7 cellular contexts compared by ENCODE assay signal in the genomic region with DNA sequence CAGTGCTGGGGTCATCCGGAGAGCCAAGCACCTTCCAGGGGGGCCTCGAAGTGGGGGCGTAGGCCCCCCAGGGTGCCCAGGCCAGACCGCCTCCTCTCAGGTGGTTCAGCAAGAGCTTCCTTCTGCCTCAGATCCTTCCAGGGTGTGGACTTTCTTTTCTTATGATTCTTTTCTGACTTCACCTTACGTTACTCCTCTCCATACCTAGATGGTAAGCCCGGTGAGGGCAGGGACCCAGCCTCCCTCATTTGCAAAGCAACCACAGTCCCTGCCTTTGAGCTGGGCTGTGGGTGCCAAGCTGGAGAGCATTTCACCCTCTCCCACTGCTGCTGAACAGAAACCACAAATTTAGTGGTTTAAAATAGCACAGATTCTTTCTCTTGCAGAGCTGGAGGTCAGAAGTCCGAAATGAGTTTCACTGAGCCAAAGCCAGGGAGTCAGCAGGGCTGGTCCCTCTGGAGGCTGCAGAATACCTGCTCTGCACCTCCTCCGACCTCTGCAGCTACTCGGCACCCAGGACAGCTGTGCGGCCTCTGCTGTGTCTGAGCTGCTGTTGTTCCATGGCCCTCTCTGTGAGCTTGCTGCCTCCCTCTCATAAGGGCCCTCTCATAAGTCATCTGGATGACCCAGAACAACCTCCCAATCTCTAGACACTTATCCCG.
DNase-seq lines count a peak whose midpoint lies in the region; ATAC-seq, FAIRE-seq and TF ChIP-seq lines count a peak whose summit lies in the region.
"Not testable (repeated sequence)": the region's sequence is repeated elsewhere in the genome, so short reads cannot be mapped to it uniquely, and the experiment has no call there.

No MANE protein-coding gene starts in this region.

- H3K4me1 ChIP-seq in MM.1S (ENCODE audit: low read length); K562 (replicated peaks in 1 of 2; ENCODE audit: control insufficient read depth in 2 of 2, insufficient read depth in 2 of 2, low read length in 2 of 2); esophagus muscularis mucosa; upper lobe of right lung: not testable (repeated sequence)

- not testable (repeated sequence) for FAIRE-seq in K562 (lab: Jason Lieb, UNC)

- H3K4me3 ChIP-seq in AG10803 (ENCODE audit: low read length); MM.1S (ENCODE audit: low read length); K562; esophagus muscularis mucosa; upper lobe of right lung: not testable (repeated sequence)

- not testable (repeated sequence) for H3K9ac ChIP-seq in MM.1S (ENCODE audit: low read length); K562 (ENCODE audit: insufficient read depth in 1 of 2, low read depth in 2 of 2, low read length in 2 of 2)

- not testable (repeated sequence) for H3K4me2 ChIP-seq in MM.1S (ENCODE audit: low read depth, low read length); K562 (ENCODE audit: insufficient read depth, low read length)

- not testable (repeated sequence) for H3F3A ChIP-seq in MM.1S (ENCODE audit: insufficient read depth, low read length)

- not testable (repeated sequence) for H3K79me2 ChIP-seq in MM.1S (ENCODE audit: low read length); K562 (ENCODE audit: control insufficient read depth, insufficient read depth, low read length)

- not testable (repeated sequence) for H4K20me1 ChIP-seq in MM.1S (ENCODE audit: insufficient read depth, low read length); K562 (replicated peaks; ENCODE audit: control insufficient read depth, insufficient read depth, low read length)

- H3K36me3 ChIP-seq in MM.1S (replicated peaks; ENCODE audit: insufficient read depth, low read length); K562 (ENCODE audit: control insufficient read depth, insufficient read depth, low read length); esophagus muscularis mucosa; upper lobe of right lung: not testable (repeated sequence)

- ATAC-seq in K562, result peak; percentile 19; the same call in 2 of the 3 replicates
- peak; percentile 80 for ATAC-seq in left lobe of liver
- peak; percentile 21 for ATAC-seq in upper lobe of right lung

- H3K27me3 ChIP-seq in MM.1S (replicated peaks; ENCODE audit: insufficient read depth, low read length); esophagus muscularis mucosa; upper lobe of right lung: not testable (repeated sequence)
- H3K27me3 ChIP-seq in K562 (ENCODE audit: control insufficient read depth in 2 of 2, insufficient read depth in 2 of 2, low read length in 2 of 2), result peaks cover 4 to 18% of the 10 kb centered on the region in 2 experiments; a peak in 4 of 5 replicates

- not testable (repeated sequence) for BruUV-seq in K562 (replicated peaks; lab: Mats Ljungman, UMichigan)

- TF ChIP-seq RAD21 in K562 (CRISPR knock-in tag; conservative IDR thresholded peaks at IDR 0.05 in 1 of 2, IDR thresholded peaks at IDR 0.05 in 1 of 2), result not testable (repeated sequence)

- not testable (repeated sequence) for H2AFZ ChIP-seq in MM.1S (ENCODE audit: low read length); K562 (ENCODE audit: low read depth, low read length)

- WGBS in K562 (ENCODE audit: insufficient coverage, low coverage, missing lambda C conversion rate), result 15% methylated on average over 9 of the region's 11 CpGs
- 87% methylated on average over 3 of the region's 11 CpGs for WGBS in esophagus muscularis mucosa

- not testable (repeated sequence) for H3K9me1 ChIP-seq in K562 (ENCODE audit: control insufficient read depth, insufficient read depth, low read length)

- in situ Hi-C loops in K562 (cut with MboI), result not testable (repeated sequence)

- not testable (repeated sequence) for H3K9me3 ChIP-seq in MM.1S (replicated peaks; ENCODE audit: insufficient read depth, low read length); K562 (replicated peaks; ENCODE audit: control insufficient read depth, insufficient read depth, low read depth, low read length); esophagus muscularis mucosa; upper lobe of right lung

- not testable (repeated sequence) for TF ChIP-seq POLR2A in K562 (conservative IDR thresholded peaks at IDR 0.05); esophagus muscularis mucosa (IDR thresholded peaks at IDR 0.05; ENCODE audit: low read depth)

- not testable (repeated sequence) for H3K9me2 ChIP-seq in MM.1S (replicated peaks; ENCODE audit: insufficient read depth, low read length)

- intact Hi-C loops in K562 (cut with micrococcal nuclease); esophagus muscularis mucosa (cut with DNase I); upper lobe of right lung (cut with DNase I): not testable (repeated sequence)

- DNase-seq in AG10803 (ENCODE audit: low read depth) (peak; percentile 11), MM.1S (peak; percentile 9), esophagus muscularis mucosa (ENCODE audit: extremely low spot score) (peak; percentile 5), mesenteric fat pad (ENCODE audit: low spot score) (peak; percentile 80)
- DNase-seq in K562 (ENCODE audit: extremely low read depth in 1 of 4, low spot score in 3 of 4); left lobe of liver (ENCODE audit: low spot score); upper lobe of right lung: not testable (repeated sequence)

- CTCF ChIA-PET in K562 (lab: Yijun Ruan, JAX; ENCODE audit: low intra/inter-chr PET ratio), result not testable (repeated sequence)

- not testable (repeated sequence) for TF ChIP-seq EP300 in K562 (IDR thresholded peaks at IDR 0.05; ENCODE audit: low read length); esophagus muscularis mucosa (IDR thresholded peaks at IDR 0.05)

- H3K27ac ChIP-seq in MM.1S (ENCODE audit: low read length); K562 (ENCODE audit: extremely low read depth, low read depth, low read length); esophagus muscularis mucosa (replicated peaks in 1 of 4); upper lobe of right lung: not testable (repeated sequence)

- POLR2A ChIA-PET in K562 (lab: Yijun Ruan, JAX), result not testable (repeated sequence)

- TF ChIP-seq CTCF in AG10803 (conservative IDR thresholded peaks at IDR 0.05; ENCODE audit: low read length); MM.1S (IDR thresholded peaks at IDR 0.05; ENCODE audit: low read length); K562 (IDR thresholded peaks at IDR 0.05 in 2 of 3, conservative IDR thresholded peaks at IDR 0.05 in 1 of 3; ENCODE audit: insufficient read depth in 2 of 3, low read depth in 1 of 3, low read length in 3 of 3); esophagus muscularis mucosa (IDR thresholded peaks at IDR 0.05); upper lobe of right lung (IDR thresholded peaks at IDR 0.05): not testable (repeated sequence)

Comparison
In these comparisons a context has a peak if more than half of its experiments do, and no peak if none do; other contexts are left out.
1. ATAC-seq: peak in every context shown above with its lines; median percentile 80 in left lobe of liver; 21 in upper lobe of right lung; 19 in K562.